ENCODE assay signal across 22 cellular contexts in genomic region chr6:95803889-95804288, GRCh38.
A peak's percentile ranks its signal among the peaks of the same experiment; 100 is the strongest.
DNase-seq lines count a peak whose midpoint lies in the region; ATAC-seq, FAIRE-seq and TF ChIP-seq lines count a peak whose summit lies in the region.
"Had no signal": no experiment of that assay in that cellular context is flagged by ENCODE, and none has a peak within 500 bp of the region (broad histone marks: within the 10 kb centered on the region; RNA-seq: fewer than 3 reads in every experiment).

No MANE protein-coding gene starts in this region.

- H3K4me1 ChIP-seq in HepG2 (ENCODE audit: insufficient read depth, low read length) (peaks cover 63% of the 10 kb centered on the region), right lobe of liver (peaks cover 0 to 8% (median 0%) of the 10 kb centered on the region in 4 donors), endodermal cell (ENCODE audit: control insufficient read depth, insufficient read depth, low read length) (peaks cover 7% of the 10 kb centered on the region), sigmoid colon (no peaks in the 10 kb centered on the region)
- H3K4me1 ChIP-seq: BE2C, BLaER1 had no signal

- H3K27ac ChIP-seq in HepG2 (ENCODE audit: extremely low read length, insufficient read depth, low read length) (peak overlapping the region; percentile 85), right lobe of liver (no peak overlapping the region), endodermal cell (ENCODE audit: low read depth, low read length) (no peak overlapping the region), sigmoid colon (no peak overlapping the region)
- H3K27ac ChIP-seq: BLaER1 had no signal

- intact Hi-C loops in HepG2 (cut with micrococcal nuclease; ENCODE audit: unreplicated experiment) = loop anchor here (2.0 kb wide), 2 partner anchors 35 to 53 kb away; no protein-coding TSS in a partner anchor
- intact Hi-C loops in right lobe of liver (cut with DNase I) = no loop called here
- intact Hi-C loops in sigmoid colon (cut with DNase I) = no loop called here

- H2AFZ ChIP-seq in HepG2 (ENCODE audit: low read length) = no peak overlapping the region

- TF ChIP-seq RAD21 in HepG2 (CRISPR knock-in tag; IDR thresholded peaks at IDR 0.05) = no peak

- ATAC-seq in HepG2 (no peak), right lobe of liver (no peak), GM18861 (IDR thresholded peaks at IDR 0.05; ENCODE audit: unreplicated experiment) (no peak)

- no peaks in the 10 kb centered on the region for H4K20me1 ChIP-seq in HepG2 (ENCODE audit: insufficient read depth, low read length)
- H4K20me1 ChIP-seq: BLaER1 had no signal

- in situ Hi-C loops in HepG2 (cut with HindIII; ENCODE audit: extremely low pct_ligation_motif_present, low pct_unique_long_range_greater_than_20kb) = no loop called here

- H3K27me3 ChIP-seq in HepG2 (ENCODE audit: control insufficient read depth in 1 of 2, insufficient read depth in 2 of 2, low read length in 2 of 2) (no peaks in the 10 kb centered on the region), right lobe of liver (no peaks in the 10 kb centered on the region), endodermal cell (ENCODE audit: control insufficient read depth, insufficient read depth, low read length, poor library complexity, severe bottlenecking) (peaks cover 27% of the 10 kb centered on the region), sigmoid colon (no peaks in the 10 kb centered on the region)
- H3K27me3 ChIP-seq: BE2C, BLaER1 had no signal

- H3K36me3 ChIP-seq in HepG2 (replicated peaks in 1 of 2; ENCODE audit: control insufficient read depth in 1 of 2, insufficient read depth in 2 of 2, low read length in 2 of 2) (no peaks in the 10 kb centered on the region), right lobe of liver (no peaks in the 10 kb centered on the region), endodermal cell (ENCODE audit: control insufficient read depth, insufficient read depth, low read length) (no peaks in the 10 kb centered on the region), sigmoid colon (no peaks in the 10 kb centered on the region)
- H3K36me3 ChIP-seq: BE2C, BLaER1 had no signal

- peaks cover 86% of the 10 kb centered on the region for H3K27me3 Mint-ChIP-seq in endodermal cell (ENCODE audit: insufficient read depth)
- H3K27me3 Mint-ChIP-seq: CD4-positive, alpha-beta memory T cell; CD4-positive, CD25-positive, alpha-beta regulatory T cell; CD8-positive, alpha-beta memory T cell had no signal

- peaks cover 33% of the 10 kb centered on the region for H3K4me1 Mint-ChIP-seq in endodermal cell
- H3K4me1 Mint-ChIP-seq: CD14-positive monocyte; CD8-positive, alpha-beta memory T cell had no signal

- CTCF ChIA-PET in HepG2 (lab: Yijun Ruan, JAX; ENCODE audit: low intra/inter-chr PET ratio, low total read pairs) = no interaction called here

- H3K9me3 Mint-ChIP-seq in endodermal cell = no peaks in the 10 kb centered on the region
- H3K9me3 Mint-ChIP-seq: CD4-positive, alpha-beta memory T cell had no signal

- H3K4me3 ChIP-seq in HepG2 (replicated peaks in 1 of 3; ENCODE audit: insufficient read depth in 1 of 3, low read depth in 2 of 3, low read length in 3 of 3) (no peak overlapping the region), right lobe of liver (no peak overlapping the region), LNCaP clone FGC (ENCODE audit: low read depth, low read length) (no peak overlapping the region), endodermal cell (ENCODE audit: low read length) (peak overlapping the region; percentile 43), sigmoid colon (no peak overlapping the region)
- H3K4me3 ChIP-seq: BLaER1 had no signal

- TF ChIP-seq EP300 in HepG2 (IDR thresholded peaks at IDR 0.05; ENCODE audit: low read depth in 2 of 2, low read length in 2 of 2) (no peak), HepG2 (CRISPR knock-in tag; IDR thresholded peaks at IDR 0.05; ENCODE audit: borderline replicate concordance) (no peak), sigmoid colon (IDR thresholded peaks at IDR 0.05) (no peak)

- H3K79me2 ChIP-seq in HepG2 (ENCODE audit: insufficient read depth, low read length) = no peaks in the 10 kb centered on the region

- H3K9me3 ChIP-seq in HepG2 (ENCODE audit: low read length) = 0 out of 2 replicates have a peak, but pooled peaks cover 4% of the 10 kb centered on the region
- H3K9me3 ChIP-seq in right lobe of liver = no peaks in the 10 kb centered on the region
- H3K9me3 ChIP-seq in endodermal cell (ENCODE audit: control insufficient read depth, low read length) = peaks cover 7% of the 10 kb centered on the region
- H3K9me3 ChIP-seq in sigmoid colon = no peaks in the 10 kb centered on the region
- H3K9me3 ChIP-seq: BE2C, BLaER1 had no signal

- TF ChIP-seq CTCF in HepG2 (CRISPR knock-in tag; IDR thresholded peaks at IDR 0.05) (no peak), right lobe of liver (IDR thresholded peaks at IDR 0.05) (no peak), LNCaP clone FGC (IDR thresholded peaks at IDR 0.05; ENCODE audit: control insufficient read depth, extremely low read depth, insufficient read depth) (no peak), endodermal cell (conservative IDR thresholded peaks at IDR 0.05) (no peak), sigmoid colon (IDR thresholded peaks at IDR 0.05) (no peak)

- POLR2A ChIA-PET in HepG2 (lab: Yijun Ruan, JAX) = interaction anchor here (1.2 to 2.0 kb wide), 3 partner anchors 11 to 53 kb away, joined by 3 to 21 read pairs (median 4); no protein-coding TSS in a partner anchor

- H3K4me2 ChIP-seq in HepG2 (ENCODE audit: low read depth, low read length) = no peak overlapping the region
- H3K4me2 ChIP-seq: BLaER1 had no signal

- no peak for DNase-seq in HepG2 (ENCODE audit: low spot score)
- DNase-seq in right lobe of liver = no peak
- DNase-seq in LNCaP clone FGC (ENCODE audit: low read depth) = peak; percentile 82
- DNase-seq in endodermal cell = no peak
- DNase-seq in stimulated activated naive CD4-positive, alpha-beta T cell treated with Interleukin-2 at 50 U/mL for 16 hours (lab: John Stamatoyannopoulos, UW) = no peak
- no peak for DNase-seq in sigmoid colon
- DNase-seq: 8988T; ACHN; BE2C; C1 segment of cervical spinal cord; Calu3; CD4-positive, alpha-beta memory T cell; CD4-positive, CD25-positive, alpha-beta regulatory T cell; CD8-positive, alpha-beta memory T cell; COR-L47; DMS79 treated with DMSO at 0.1 percent for 48 hours; GF-D8 had no signal

- no peaks in the 10 kb centered on the region for H3K36me3 Mint-ChIP-seq in endodermal cell (ENCODE audit: low read depth)
- H3K36me3 Mint-ChIP-seq: CD14-positive monocyte; CD4-positive, alpha-beta memory T cell; CD4-positive, CD25-positive, alpha-beta regulatory T cell; CD8-positive, alpha-beta memory T cell had no signal

- no peak for TF ChIP-seq POLR2A in HepG2 (IDR thresholded peaks at IDR 0.05; ENCODE audit: insufficient read depth in 1 of 2, low read depth in 2 of 2, low read length in 2 of 2)
- TF ChIP-seq POLR2A in right lobe of liver (IDR thresholded peaks at IDR 0.05) = no peak
- no peak for TF ChIP-seq POLR2A in sigmoid colon (IDR thresholded peaks at IDR 0.05)

- H3K27ac Mint-ChIP-seq in endodermal cell = no peak overlapping the region
- H3K27ac Mint-ChIP-seq: CD14-positive monocyte; CD4-positive, alpha-beta memory T cell; CD4-positive, CD25-positive, alpha-beta regulatory T cell; CD8-positive, alpha-beta memory T cell had no signal

- FAIRE-seq in HepG2 (lab: Jason Lieb, UNC) = no peak
- FAIRE-seq: D721Med, GM12891 had no signal

- H3K9ac ChIP-seq in HepG2 (ENCODE audit: insufficient read depth, low read depth, low read length) (no peak overlapping the region), endodermal cell (ENCODE audit: extremely low read depth, low read length, poor library complexity, severe bottlenecking) (no peak overlapping the region)
- H3K9ac ChIP-seq: BLaER1 had no signal

- no TSS peak for BruUV-seq in HepG2 (replicated peaks; lab: Mats Ljungman, UMichigan)

- H3K4me3 Mint-ChIP-seq in endodermal cell = no peak overlapping the region
- H3K4me3 Mint-ChIP-seq: CD14-positive monocyte; CD4-positive, alpha-beta memory T cell; CD4-positive, CD25-positive, alpha-beta regulatory T cell had no signal

TF ChIP-seq in HepG2, 621 proteins besides CTCF, POLR2A, EP300 and RAD21:
- TF ChIP-seq ZNF430 (CRISPR knock-in tag; IDR thresholded peaks at IDR 0.05) (no peak), ZNF652 (CRISPR knock-in tag; IDR thresholded peaks at IDR 0.05; ENCODE audit: borderline replicate concordance, low read depth) (peak; percentile 95)
